ENCODE assay signal across 15 cellular contexts in genomic region chr7:139773372-139773771, GRCh38. TPM values are rescaled to one million over a fixed set of nuclear protein-coding genes. Genes with fewer than 3 reads are reported as not detected.
A peak's percentile ranks its signal among the peaks of the same experiment; 100 is the strongest.
DNase-seq lines count a peak whose midpoint lies in the region; ATAC-seq lines count a peak whose summit lies in the region.
"Had no signal": no experiment of that assay in that cellular context is flagged by ENCODE, and none has a peak within 500 bp of the region (broad histone marks: within the 10 kb centered on the region; RNA-seq: fewer than 3 reads in every experiment).

No MANE protein-coding gene starts in this region.

- intact Hi-C loops in posterior vena cava (cut with DNase I) = no loop called here

- peaks cover 5 to 7% of the 10 kb centered on the region in 2 donors for H3K36me3 Mint-ChIP-seq in activated T-cell treated with anti-CD3 and anti-CD28 coated beads, Interleukin-2, amount 50 U/mL, for 72 hours (ENCODE audit: insufficient read depth in 2 of 2)
- peaks cover 13% of the 10 kb centered on the region for H3K36me3 Mint-ChIP-seq in T-helper 2 cell treated with Interferon-gamma antibody and Interleukin-4, amounts not matched to agents 5 μg/mL and 100 μg/mL, for 36 hours (ENCODE audit: low read depth)
- H3K36me3 Mint-ChIP-seq in memory B cell = peaks cover 6% of the 10 kb centered on the region
- H3K36me3 Mint-ChIP-seq: naive B cell had no signal

- peak overlapping the region; percentile 14 for H3K27ac Mint-ChIP-seq in activated T-cell treated with anti-CD3 and anti-CD28 coated beads, Interleukin-2, amount 50 U/mL, for 72 hours
- H3K27ac Mint-ChIP-seq in T-helper 2 cell treated with Interferon-gamma antibody and Interleukin-4, amounts not matched to agents 5 μg/mL and 100 μg/mL, for 36 hours = peak overlapping the region; percentile 44
- peak overlapping the region; percentile 45 for H3K27ac Mint-ChIP-seq in memory B cell
- H3K27ac Mint-ChIP-seq: GM23338 had no signal

- H3K4me1 Mint-ChIP-seq in activated T-cell treated with anti-CD3 and anti-CD28 coated beads, Interleukin-2, amount 50 U/mL, for 72 hours (ENCODE audit: low read depth) = peaks cover 83% of the 10 kb centered on the region
- peaks cover 66% of the 10 kb centered on the region for H3K4me1 Mint-ChIP-seq in T-helper 2 cell treated with Interferon-gamma antibody and Interleukin-4, amounts not matched to agents 5 μg/mL and 100 μg/mL, for 36 hours (ENCODE audit: low read depth)
- H3K4me1 Mint-ChIP-seq in memory B cell = peaks cover 49% of the 10 kb centered on the region

- peak; percentile 39 to 53 for ATAC-seq in activated T-cell treated with anti-CD3 and anti-CD28 coated beads, Interleukin-2, amount 50 U/mL, for 72 hours (replicated peaks in 1 of 2)
- no peak for ATAC-seq in memory B cell (ENCODE audit: low read depth)
- ATAC-seq: GM23338, Panc1 had no signal

- peak overlapping the region; percentile 38 for H3K27ac ChIP-seq in substantia nigra (ENCODE audit: low read depth, low read length, poor library complexity, severe bottlenecking)
- H3K27ac ChIP-seq: upper lobe of right lung had no signal

- no peaks in the 10 kb centered on the region for H3K9me3 Mint-ChIP-seq in activated T-cell treated with anti-CD3 and anti-CD28 coated beads, Interleukin-2, amount 50 U/mL, for 72 hours
- no peaks in the 10 kb centered on the region for H3K9me3 Mint-ChIP-seq in T-helper 2 cell treated with Interferon-gamma antibody and Interleukin-4, amounts not matched to agents 5 μg/mL and 100 μg/mL, for 36 hours
- no peaks in the 10 kb centered on the region for H3K9me3 Mint-ChIP-seq in memory B cell
- H3K9me3 Mint-ChIP-seq: GM23338, naive B cell had no signal

- H3K27me3 Mint-ChIP-seq in activated T-cell treated with anti-CD3 and anti-CD28 coated beads, Interleukin-2, amount 50 U/mL, for 72 hours (ENCODE audit: low read depth) = no peaks in the 10 kb centered on the region
- peaks cover 2% of the 10 kb centered on the region for H3K27me3 Mint-ChIP-seq in T-helper 2 cell treated with Interferon-gamma antibody and Interleukin-4, amounts not matched to agents 5 μg/mL and 100 μg/mL, for 36 hours (ENCODE audit: low read depth)
- H3K27me3 Mint-ChIP-seq in memory B cell = no peaks in the 10 kb centered on the region
- H3K27me3 Mint-ChIP-seq: naive B cell had no signal

- peak; percentile 41 to 44 for DNase-seq in activated T-cell treated with anti-CD3 and anti-CD28 coated beads, Interleukin-2, amount 50 U/mL, for 72 hours
- no peak for DNase-seq in activated T-cell treated with anti-CD3 and anti-CD28 coated beads for 4 hours
- DNase-seq in T-helper 2 cell treated with Interferon-gamma antibody and Interleukin-4, amounts not matched to agents 5 μg/mL and 100 μg/mL, for 36 hours (ENCODE audit: low spot score) = no peak
- no peak for DNase-seq in memory B cell (ENCODE audit: low spot score in 2 of 2)
- DNase-seq in substantia nigra (lab: John Stamatoyannopoulos, UW) = no peak
- no peak for DNase-seq in superior temporal gyrus (ENCODE audit: extremely low spot score)
- no peak for DNase-seq in activated CD8-positive, alpha-beta memory T cell treated with anti-CD3 and anti-CD28 coated beads, Interleukin-2, amount 50 U/mL, for 4 hours
- no peak for DNase-seq in posterior vena cava (ENCODE audit: low spot score)
- DNase-seq: DMS79 treated with DMSO at 0.1 percent for 48 hours, MG63, spleen, upper lobe of right lung had no signal

- H3K4me3 Mint-ChIP-seq in activated T-cell treated with anti-CD3 and anti-CD28 coated beads, Interleukin-2, amount 50 U/mL, for 72 hours = peak overlapping the region; percentile 78 to 97
- H3K4me3 Mint-ChIP-seq in T-helper 2 cell treated with Interferon-gamma antibody and Interleukin-4, amounts not matched to agents 5 μg/mL and 100 μg/mL, for 36 hours = peak overlapping the region; percentile 96
- no peak overlapping the region for H3K4me3 Mint-ChIP-seq in memory B cell
- H3K4me3 Mint-ChIP-seq: GM23338 had no signal

RNA-seq across cellular contexts. Expression of gene HIPK2, which starts 4.4 kb away (rescaled TPM):
- total RNA-seq in activated T-cell treated with anti-CD3 and anti-CD28 coated beads, Interleukin-2, amount 50 U/mL, for 72 hours = 10 to 100 TPM; 28.7 to 35.4 TPM
- 10 to 100 TPM; 46.5 to 67.6 TPM for total RNA-seq in posterior vena cava

RNA-seq across cellular contexts. Expression of gene TBXAS1, which starts 55.7 kb away (rescaled TPM):
- 1 to 10 TPM; 3.9 to 4.7 TPM for total RNA-seq in activated T-cell treated with anti-CD3 and anti-CD28 coated beads, Interleukin-2, amount 50 U/mL, for 72 hours
- 10 to 100 TPM; 15.7 to 23.7 TPM for total RNA-seq in posterior vena cava
- total RNA-seq: GM23338 had no signal

Comparison
In these comparisons a context has a peak if more than half of its experiments do, and no peak if none do; other contexts are left out.
1. DNase-seq: peak in activated T-cell treated with anti-CD3 and anti-CD28 coated beads, Interleukin-2, amount 50 U/mL, for 72 hours (2 of 2); none in activated T-cell treated with anti-CD3 and anti-CD28 coated beads for 4 hours (single experiment), T-helper 2 cell treated with Interferon-gamma antibody and Interleukin-4, amounts not matched to agents 5 μg/mL and 100 μg/mL, for 36 hours (single experiment), memory B cell (0 of 2), substantia nigra (0 of 49), superior temporal gyrus (single experiment), activated CD8-positive, alpha-beta memory T cell treated with anti-CD3 and anti-CD28 coated beads, Interleukin-2, amount 50 U/mL, for 4 hours (single experiment) and posterior vena cava (single experiment).
2. Peak in every context shown above with its lines, with median percentiles within 50 percentile points of each other: H3K27ac Mint-ChIP-seq.